ENCODE assay signal across 7 cellular contexts in genomic region chr10:124791378-124792348, GRCh38. TPM values are rescaled to one million over a fixed set of nuclear protein-coding genes. Genes with fewer than 3 reads are reported as not detected.
A peak's percentile ranks its signal among the peaks of the same experiment; 100 is the strongest.
DNase-seq lines count a peak whose midpoint lies in the region; ATAC-seq and TF ChIP-seq lines count a peak whose summit lies in the region.

Gene EEF1AKMT2, minus strand, starts transcription at chr10:124791887. Its CDS starts 54 bp downstream, at chr10:124791833.

- H3K4me3 ChIP-seq in astrocyte of the cerebellum (ENCODE audit: low read depth, low read length) = peak within 1 kb of the TSS; percentile 76

- intact Hi-C loops in sciatic nerve (cut with DNase I) = no loop called here

- ATAC-seq in GM18508 (IDR thresholded peaks at IDR 0.05; ENCODE audit: insufficient read depth, unreplicated experiment) (peak; percentile 50), HG02943 (IDR thresholded peaks at IDR 0.05; ENCODE audit: low read depth, unreplicated experiment) (peak; percentile 74), sciatic nerve (peak; percentile 98)

- in situ Hi-C loops in astrocyte of the cerebellum (cut with HindIII; ENCODE audit: low sequenced_read_pairs) = no loop called here

- DNase-seq in NCI-H1694 treated with DMSO at 0.1 percent for 48 hours (lab: John Stamatoyannopoulos, UW) (peak; percentile 40), T-helper 9 cell (peak; percentile 71), astrocyte of the cerebellum (ENCODE audit: low read depth) (peak; percentile 56), hippocampal formation (lab: John Stamatoyannopoulos, UW) (peak; percentile 61 to 77), sciatic nerve (ENCODE audit: low spot score) (peak; percentile 86)

- no peak for TF ChIP-seq CTCF in astrocyte of the cerebellum (IDR thresholded peaks at IDR 0.05; ENCODE audit: low read depth, low read length, missing control alignments)

RNA-seq across cellular contexts. Expression of gene EEF1AKMT2, which starts in this region (rescaled TPM):
- total RNA-seq in sciatic nerve = 21.3 TPM

Comparison
In these comparisons a context has a peak if more than half of its experiments do, and no peak if none do; other contexts are left out.
1. Peak in every context shown above with its lines: DNase-seq, ATAC-seq and H3K4me3 ChIP-seq.